Comparison of ENCODE assay signal across 8 cellular contexts in the genomic region with DNA sequence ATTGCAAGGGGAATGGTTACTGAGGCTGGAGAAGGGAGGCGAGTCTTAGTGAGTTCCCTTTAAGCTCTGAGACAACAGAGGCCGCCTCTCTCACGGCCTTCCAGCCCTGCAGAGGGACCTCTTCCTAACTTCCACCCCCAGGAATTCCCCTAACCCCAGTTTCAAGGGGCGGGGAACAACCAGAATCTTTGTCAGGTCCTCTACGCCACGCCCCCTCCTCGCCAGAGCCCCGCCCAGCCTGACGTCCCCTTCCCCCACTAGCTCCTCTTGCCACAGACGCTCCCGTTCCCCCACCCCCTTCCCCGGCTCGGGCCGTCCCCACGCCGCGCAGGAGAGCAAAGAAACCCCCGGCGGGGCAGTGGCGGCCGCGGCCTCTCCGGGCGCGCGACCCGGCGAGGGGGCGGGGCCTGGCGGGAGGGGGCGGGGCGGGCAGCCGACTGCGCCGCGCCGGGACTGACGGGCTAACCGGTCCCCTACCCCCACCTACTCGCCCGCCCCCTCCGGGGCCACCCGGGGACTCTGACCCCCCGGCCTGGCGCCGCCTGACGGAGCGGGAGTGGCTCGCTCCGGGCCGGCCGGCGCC.
DNase-seq lines count a peak whose midpoint lies in the region; ATAC-seq and TF ChIP-seq lines count a peak whose summit lies in the region.

No MANE protein-coding gene starts in this region.

- TF ChIP-seq CTCF in 22Rv1 (IDR thresholded peaks at IDR 0.05): no peak

- ATAC-seq in GM18517 (IDR thresholded peaks at IDR 0.05; ENCODE audit: unreplicated experiment) (peak; percentile 54), HG03039 (IDR thresholded peaks at IDR 0.05; ENCODE audit: unreplicated experiment) (peak; percentile 72)

- H3K27ac ChIP-seq in 22Rv1 (peak overlapping the region; percentile 12; the same call in 1 of the 2 replicates), caudate nucleus (ENCODE audit: low read depth, low read length) (peak overlapping the region; percentile 93)

- peak; percentile 81 for DNase-seq in NCI-H226
- DNase-seq in activated CD4-positive, CD25-positive, alpha-beta regulatory T cell (lab: John Stamatoyannopoulos, UW): peak; percentile 78 to 90 (median 83)
- DNase-seq in caudate nucleus (lab: John Stamatoyannopoulos, UW): peak in 60 of 61 donors; percentile 21 to 98 (median 82)
- peak; percentile 94 for DNase-seq in iris pigment epithelial cell (ENCODE audit: low read depth)
- DNase-seq in stimulated activated CD4-positive, alpha-beta T cell treated with anti-CD3 and anti-CD28 coated beads, Interleukin-12 subunit alpha, Interleukin-12 subunit beta, amount 100 ng/mL, for 24 hours (ENCODE audit: low read depth in 2 of 2): peak; percentile 88 to 99

Comparison
In these comparisons a context has a peak if more than half of its experiments do, and no peak if none do; other contexts are left out.
1. Peak in every context shown above with its lines: DNase-seq, ATAC-seq and H3K27ac ChIP-seq.